In the genomic region with DNA sequence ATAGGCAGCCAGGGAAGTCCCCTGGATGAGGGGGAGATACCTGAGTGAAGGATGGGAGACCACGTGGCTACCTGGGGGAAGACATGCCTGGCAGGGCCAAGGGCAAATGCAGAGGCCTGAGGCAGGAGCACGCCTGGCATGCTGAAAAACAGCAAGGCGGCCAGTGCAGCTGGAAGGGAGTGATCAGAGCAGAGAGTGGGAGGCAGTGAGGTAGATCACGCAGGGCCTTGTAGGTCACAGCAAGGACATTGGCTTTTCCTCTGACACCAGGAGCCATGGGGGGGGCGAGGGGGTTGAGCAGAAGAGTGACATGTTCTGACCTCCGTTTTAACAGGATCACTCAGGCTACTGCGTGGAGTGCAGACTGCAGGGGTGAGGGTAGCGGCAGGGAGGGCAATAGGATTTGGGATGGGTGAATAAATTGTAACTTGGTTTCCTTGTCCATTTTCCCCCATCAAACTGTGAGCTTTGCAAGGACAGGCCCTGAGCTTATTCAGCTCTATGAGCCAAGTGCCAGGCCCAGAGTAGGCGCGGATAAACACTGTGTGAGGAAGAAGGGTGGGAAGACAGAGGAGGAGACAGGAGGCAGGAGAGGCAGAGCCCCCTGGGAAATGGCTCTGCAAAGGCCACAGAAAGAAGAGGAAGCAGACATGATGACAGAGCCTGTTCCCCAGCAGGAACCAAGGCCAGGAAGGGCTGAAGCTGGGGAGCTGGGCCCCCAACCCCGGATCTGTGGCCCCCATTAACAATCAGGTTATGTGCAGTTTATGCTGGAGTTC, we compare ENCODE assay signal across 1 cellular context.
TF ChIP-seq lines count a peak whose summit lies in the region.

No MANE protein-coding gene starts in this region.

TF ChIP-seq in WTC11, 78 proteins besides CTCF, POLR2A, EP300 and RAD21:
- TF ChIP-seq, protein P1, sequence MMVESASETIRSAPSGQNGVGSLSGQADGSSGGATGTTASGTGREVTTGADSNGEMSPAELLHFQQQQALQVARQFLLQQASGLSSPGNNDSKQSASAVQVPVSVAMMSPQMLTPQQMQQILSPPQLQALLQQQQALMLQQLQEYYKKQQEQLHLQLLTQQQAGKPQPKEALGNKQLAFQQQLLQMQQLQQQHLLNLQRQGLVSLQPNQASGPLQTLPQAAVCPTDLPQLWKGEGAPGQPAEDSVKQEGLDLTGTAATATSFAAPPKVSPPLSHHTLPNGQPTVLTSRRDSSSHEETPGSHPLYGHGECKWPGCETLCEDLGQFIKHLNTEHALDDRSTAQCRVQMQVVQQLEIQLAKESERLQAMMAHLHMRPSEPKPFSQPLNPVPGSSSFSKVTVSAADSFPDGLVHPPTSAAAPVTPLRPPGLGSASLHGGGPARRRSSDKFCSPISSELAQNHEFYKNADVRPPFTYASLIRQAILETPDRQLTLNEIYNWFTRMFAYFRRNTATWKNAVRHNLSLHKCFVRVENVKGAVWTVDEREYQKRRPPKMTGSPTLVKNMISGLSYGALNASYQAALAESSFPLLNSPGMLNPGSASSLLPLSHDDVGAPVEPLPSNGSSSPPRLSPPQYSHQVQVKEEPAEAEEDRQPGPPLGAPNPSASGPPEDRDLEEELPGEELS (CRISPR knock-in tag; IDR thresholded peaks at IDR 0.05), result no peak
- TF ChIP-seq FOXP1 (CRISPR knock-in tag; IDR thresholded peaks at IDR 0.05; ENCODE audit: borderline replicate concordance), result peak; percentile 15; the same call in 1 of the 2 replicates
- 0 out of 2 replicates have a peak, but pooled peaks have one; percentile 33 for TF ChIP-seq ZNF232 (CRISPR knock-in tag; IDR thresholded peaks at IDR 0.05)
- TF ChIP-seq, protein P2, sequence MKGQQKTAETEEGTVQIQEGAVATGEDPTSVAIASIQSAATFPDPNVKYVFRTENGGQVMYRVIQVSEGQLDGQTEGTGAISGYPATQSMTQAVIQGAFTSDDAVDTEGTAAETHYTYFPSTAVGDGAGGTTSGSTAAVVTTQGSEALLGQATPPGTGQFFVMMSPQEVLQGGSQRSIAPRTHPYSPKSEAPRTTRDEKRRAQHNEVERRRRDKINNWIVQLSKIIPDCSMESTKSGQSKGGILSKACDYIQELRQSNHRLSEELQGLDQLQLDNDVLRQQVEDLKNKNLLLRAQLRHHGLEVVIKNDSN (CRISPR knock-in tag; IDR thresholded peaks at IDR 0.05), result peak; percentile 39; the same call in 1 of the 2 replicates
- TF ChIP-seq, protein P3, sequence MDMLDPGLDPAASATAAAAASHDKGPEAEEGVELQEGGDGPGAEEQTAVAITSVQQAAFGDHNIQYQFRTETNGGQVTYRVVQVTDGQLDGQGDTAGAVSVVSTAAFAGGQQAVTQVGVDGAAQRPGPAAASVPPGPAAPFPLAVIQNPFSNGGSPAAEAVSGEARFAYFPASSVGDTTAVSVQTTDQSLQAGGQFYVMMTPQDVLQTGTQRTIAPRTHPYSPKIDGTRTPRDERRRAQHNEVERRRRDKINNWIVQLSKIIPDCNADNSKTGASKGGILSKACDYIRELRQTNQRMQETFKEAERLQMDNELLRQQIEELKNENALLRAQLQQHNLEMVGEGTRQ (CRISPR knock-in tag; IDR thresholded peaks at IDR 0.05), result peak; percentile 57
- no peak for TF ChIP-seq ZNF219 (CRISPR knock-in tag; IDR thresholded peaks at IDR 0.05; ENCODE audit: borderline replicate concordance)
- TF ChIP-seq, protein P4, sequence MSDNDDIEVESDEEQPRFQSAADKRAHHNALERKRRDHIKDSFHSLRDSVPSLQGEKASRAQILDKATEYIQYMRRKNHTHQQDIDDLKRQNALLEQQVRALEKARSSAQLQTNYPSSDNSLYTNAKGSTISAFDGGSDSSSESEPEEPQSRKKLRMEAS (CRISPR knock-in tag; IDR thresholded peaks at IDR 0.05), result peak; percentile 30; the same call in 1 of the 2 replicates
- TF ChIP-seq, protein P5, sequence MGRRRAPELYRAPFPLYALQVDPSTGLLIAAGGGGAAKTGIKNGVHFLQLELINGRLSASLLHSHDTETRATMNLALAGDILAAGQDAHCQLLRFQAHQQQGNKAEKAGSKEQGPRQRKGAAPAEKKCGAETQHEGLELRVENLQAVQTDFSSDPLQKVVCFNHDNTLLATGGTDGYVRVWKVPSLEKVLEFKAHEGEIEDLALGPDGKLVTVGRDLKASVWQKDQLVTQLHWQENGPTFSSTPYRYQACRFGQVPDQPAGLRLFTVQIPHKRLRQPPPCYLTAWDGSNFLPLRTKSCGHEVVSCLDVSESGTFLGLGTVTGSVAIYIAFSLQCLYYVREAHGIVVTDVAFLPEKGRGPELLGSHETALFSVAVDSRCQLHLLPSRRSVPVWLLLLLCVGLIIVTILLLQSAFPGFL (CRISPR knock-in tag; IDR thresholded peaks at IDR 0.05; ENCODE audit: borderline replicate concordance), result no peak
- TF ChIP-seq, protein P6, sequence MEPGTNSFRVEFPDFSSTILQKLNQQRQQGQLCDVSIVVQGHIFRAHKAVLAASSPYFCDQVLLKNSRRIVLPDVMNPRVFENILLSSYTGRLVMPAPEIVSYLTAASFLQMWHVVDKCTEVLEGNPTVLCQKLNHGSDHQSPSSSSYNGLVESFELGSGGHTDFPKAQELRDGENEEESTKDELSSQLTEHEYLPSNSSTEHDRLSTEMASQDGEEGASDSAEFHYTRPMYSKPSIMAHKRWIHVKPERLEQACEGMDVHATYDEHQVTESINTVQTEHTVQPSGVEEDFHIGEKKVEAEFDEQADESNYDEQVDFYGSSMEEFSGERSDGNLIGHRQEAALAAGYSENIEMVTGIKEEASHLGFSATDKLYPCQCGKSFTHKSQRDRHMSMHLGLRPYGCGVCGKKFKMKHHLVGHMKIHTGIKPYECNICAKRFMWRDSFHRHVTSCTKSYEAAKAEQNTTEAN (CRISPR knock-in tag; IDR thresholded peaks at IDR 0.05), result no peak
- no peak for TF ChIP-seq IRF2 (CRISPR knock-in tag; IDR thresholded peaks at IDR 0.05; ENCODE audit: borderline replicate concordance, low read depth)
